Comparison of ENCODE assay signal across 7 cellular contexts in the genomic region with DNA sequence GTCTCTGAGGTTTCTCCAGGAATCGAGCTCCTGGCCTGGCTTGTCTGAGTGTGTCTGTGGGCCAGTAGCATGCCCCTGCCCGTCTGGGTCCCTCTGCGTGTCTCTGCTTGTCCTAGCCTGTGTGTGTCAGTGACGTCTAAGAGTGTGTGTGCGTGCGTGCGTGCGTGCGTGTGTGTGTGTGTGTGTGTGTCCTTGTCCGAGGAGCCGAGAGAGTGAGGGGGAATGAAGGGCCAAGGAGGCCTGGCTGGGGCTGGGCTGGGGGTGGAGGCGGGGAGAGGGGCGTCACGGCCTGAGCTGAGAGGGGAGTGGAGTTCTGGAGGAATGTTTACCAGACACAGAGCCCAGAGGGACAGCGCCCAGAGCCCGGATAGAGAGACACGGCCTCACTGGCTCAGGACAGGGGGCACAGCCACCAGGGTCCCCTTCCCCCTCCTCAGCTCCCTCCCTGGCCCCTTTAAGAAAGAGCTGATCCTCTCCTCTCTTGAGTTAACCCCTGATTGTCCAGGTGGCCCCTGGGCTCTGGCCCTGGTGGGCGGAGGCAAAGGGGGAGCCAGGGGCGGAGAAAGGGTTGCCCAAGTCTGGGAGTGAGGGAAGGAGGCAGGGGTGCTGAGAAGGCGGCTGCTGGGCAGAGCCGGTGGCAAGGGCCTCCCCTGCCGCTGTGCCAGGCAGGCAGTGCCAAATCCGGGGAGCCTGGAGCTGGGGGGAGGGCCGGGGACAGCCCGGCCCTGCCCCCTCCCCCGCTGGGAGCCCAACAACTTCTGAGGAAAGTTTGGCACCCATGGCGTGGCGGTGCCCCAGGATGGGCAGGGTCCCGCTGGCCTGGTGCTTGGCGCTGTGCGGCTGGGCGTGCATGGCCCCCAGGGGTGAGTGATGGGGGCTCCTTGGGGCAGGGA. TPM values are rescaled to one million over a fixed set of nuclear protein-coding genes. Genes with fewer than 3 reads are reported as not detected.
DNase-seq lines count a peak whose midpoint lies in the region; TF ChIP-seq lines count a peak whose summit lies in the region.

A gene (plus strand): TSS at position 609 of the 893 bp plus-strand sequence. CDS start 170 bp downstream, at position 779.

- H3K4me3 ChIP-seq in skin epidermis, result peak within 1 kb of the TSS; percentile 32 to 60 (median 48)

- H3K27ac ChIP-seq in skin epidermis, result peak within 1 kb of the TSS; percentile 41 to 99 (median 87)

- DNase-seq in cerebellum (ENCODE audit: low spot score) (peak; percentile 21), inferior parietal cortex (ENCODE audit: extremely low spot score) (peak; percentile 17), GM10266 (ENCODE audit: extremely low spot score) (no peak), erythroblast (lab: John Stamatoyannopoulos, UW) (no peak), NCI-H2107 (lab: John Stamatoyannopoulos, UW) (no peak)

- no peak for TF ChIP-seq EP300 in Ishikawa (IDR thresholded peaks at IDR 0.05; ENCODE audit: borderline replicate concordance)

- TF ChIP-seq CTCF in GM10266 (IDR thresholded peaks at IDR 0.05; ENCODE audit: control insufficient read depth, insufficient read depth, low read depth, missing control alignments), result no peak

- no peak for TF ChIP-seq RAD21 in Ishikawa (IDR thresholded peaks at IDR 0.05; ENCODE audit: low read depth)

- no peak for TF ChIP-seq POLR2A in erythroblast (IDR thresholded peaks at IDR 0.05; ENCODE audit: low read length)

TF ChIP-seq in Ishikawa, 13 proteins besides CTCF, POLR2A, EP300 and RAD21:
- TF ChIP-seq CEBPB (IDR thresholded peaks at IDR 0.05), result no peak
- peak; percentile 42; the same call in 1 of the 2 replicates for TF ChIP-seq ZBTB7A (IDR thresholded peaks at IDR 0.05; ENCODE audit: low read depth)
- no peak for TF ChIP-seq YY1 (IDR thresholded peaks at IDR 0.05; ENCODE audit: low read depth)
- TF ChIP-seq, protein P1, sequence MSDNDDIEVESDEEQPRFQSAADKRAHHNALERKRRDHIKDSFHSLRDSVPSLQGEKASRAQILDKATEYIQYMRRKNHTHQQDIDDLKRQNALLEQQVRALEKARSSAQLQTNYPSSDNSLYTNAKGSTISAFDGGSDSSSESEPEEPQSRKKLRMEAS (IDR thresholded peaks at IDR 0.05), result no peak
- no peak for TF ChIP-seq TAF1 (IDR thresholded peaks at IDR 0.05; ENCODE audit: low read depth)
- no peak for TF ChIP-seq CREB1 (IDR thresholded peaks at IDR 0.05; ENCODE audit: low read depth)
- TF ChIP-seq, protein P2, sequence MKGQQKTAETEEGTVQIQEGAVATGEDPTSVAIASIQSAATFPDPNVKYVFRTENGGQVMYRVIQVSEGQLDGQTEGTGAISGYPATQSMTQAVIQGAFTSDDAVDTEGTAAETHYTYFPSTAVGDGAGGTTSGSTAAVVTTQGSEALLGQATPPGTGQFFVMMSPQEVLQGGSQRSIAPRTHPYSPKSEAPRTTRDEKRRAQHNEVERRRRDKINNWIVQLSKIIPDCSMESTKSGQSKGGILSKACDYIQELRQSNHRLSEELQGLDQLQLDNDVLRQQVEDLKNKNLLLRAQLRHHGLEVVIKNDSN (IDR thresholded peaks at IDR 0.05), result no peak
- no peak for TF ChIP-seq EGR1 (IDR thresholded peaks at IDR 0.05)
- TF ChIP-seq NFIC (IDR thresholded peaks at IDR 0.05), result peak; percentile 39; the same call in 1 of the 2 replicates

RNA-seq across cellular contexts. Expression of the gene that starts here (rescaled TPM):
- 10.6 TPM for total RNA-seq in cerebellum

Comparison
In these comparisons a context has a peak if more than half of its experiments do, and no peak if none do; other contexts are left out.
1. DNase-seq: peak in cerebellum (single experiment) and inferior parietal cortex (single experiment); none in GM10266 (single experiment), erythroblast (0 of 2) and NCI-H2107 (single experiment).